In the genomic region with DNA sequence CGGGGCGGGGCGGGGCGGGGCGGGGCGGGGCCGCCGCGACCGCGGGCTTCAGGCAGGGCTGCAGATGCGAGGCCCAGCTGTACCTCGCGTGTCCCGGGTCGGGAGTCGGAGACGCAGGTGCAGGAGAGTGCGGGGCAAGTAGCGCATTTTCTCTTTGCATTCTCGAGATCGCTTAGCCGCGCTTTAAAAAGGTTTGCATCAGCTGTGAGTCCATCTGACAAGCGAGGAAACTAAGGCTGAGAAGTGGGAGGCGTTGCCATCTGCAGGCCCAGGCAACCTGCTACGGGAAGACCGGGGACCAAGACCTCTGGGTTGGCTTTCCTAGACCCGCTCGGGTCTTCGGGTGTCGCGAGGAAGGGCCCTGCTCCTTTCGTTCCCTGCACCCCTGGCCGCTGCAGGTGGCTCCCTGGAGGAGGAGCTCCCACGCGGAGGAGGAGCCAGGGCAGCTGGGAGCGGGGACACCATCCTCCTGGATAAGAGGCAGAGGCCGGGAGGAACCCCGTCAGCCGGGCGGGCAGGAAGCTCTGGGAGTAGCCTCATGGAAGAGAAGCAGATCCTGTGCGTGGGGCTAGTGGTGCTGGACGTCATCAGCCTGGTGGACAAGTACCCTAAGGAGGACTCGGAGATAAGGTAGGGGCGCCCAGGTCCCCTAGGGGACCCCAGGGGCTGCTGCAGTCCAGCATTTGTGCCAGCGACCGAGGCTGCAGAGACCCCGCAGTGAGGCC, we compare ENCODE assay signal across 8 cellular contexts. TPM values are rescaled to one million over a fixed set of nuclear protein-coding genes. Genes with fewer than 3 reads are reported as not detected.
DNase-seq lines count a peak whose midpoint lies in the region; ATAC-seq and TF ChIP-seq lines count a peak whose summit lies in the region.

TSS of gene KHK (plus strand) at position 51 of the 725 bp plus-strand sequence. CDS start at position 539, 488 bp downstream.

- H3K9me3 Mint-ChIP-seq in mesothelial cell of epicardium, result no peaks in the 10 kb centered on the region

- peak; percentile 8 for DNase-seq in stimulated activated CD4-positive, alpha-beta T cell treated with anti-CD3 and anti-CD28 coated beads, Interleukin-12 subunit alpha, Interleukin-12 subunit beta, amount 100 ng/mL, for 4 hours
- DNase-seq in stimulated activated CD4-positive, alpha-beta T cell treated with anti-CD3 and anti-CD28 coated beads, Interleukin-4, amount 100 ng/mL, for 4 hours, result no peak
- DNase-seq in PC-3 (peak; percentile 44), mesothelial cell of epicardium (ENCODE audit: low spot score in 2 of 2, unreplicated experiment in 2 of 2) (peak in 1 of 2 experiments; percentile 57), upper lobe of right lung (peak; percentile 85), activated gamma-delta T cell (lab: John Stamatoyannopoulos, UW) (no peak)

- BruUV-seq in PC-3 (replicated peaks; lab: Mats Ljungman, UMichigan), result TSS peak; percentile 63

- H3K27me3 ChIP-seq in PC-3 (ENCODE audit: low read length) (no peaks in the 10 kb centered on the region), upper lobe of right lung (no peaks in the 10 kb centered on the region)

- H3K4me1 ChIP-seq in PC-3 (ENCODE audit: insufficient read depth, low read length), result peaks cover 14% of the 10 kb centered on the region; the same call in 1 of the 2 replicates
- H3K4me1 ChIP-seq in upper lobe of right lung, result peaks cover 23% of the 10 kb centered on the region

- intact Hi-C loops in PC-3 (cut with micrococcal nuclease) (loop anchor here (1.0 kb wide), 1 partner anchor 55 kb away; the partner anchor contains the start of gene TMEM214), upper lobe of right lung (cut with DNase I) (loop anchor here (10.0 kb wide), 1 partner anchor 122 kb away; no protein-coding TSS in a partner anchor)

- peak within 1 kb of the TSS; percentile 86 for H3K4me3 ChIP-seq in PC-3 (ENCODE audit: low read length)
- H3K4me3 ChIP-seq in upper lobe of right lung, result peak within 1 kb of the TSS; percentile 74

- TF ChIP-seq CTCF in PC-3 (conservative IDR thresholded peaks at IDR 0.05; ENCODE audit: low read depth, low read length), result no peak
- TF ChIP-seq CTCF in mesothelial cell of epicardium (IDR thresholded peaks at IDR 0.05; ENCODE audit: unreplicated experiment), result peak; percentile 67
- TF ChIP-seq CTCF in upper lobe of right lung (IDR thresholded peaks at IDR 0.05), result no peak

- peak within 1 kb of the TSS; percentile 80 for H3K9ac ChIP-seq in PC-3 (ENCODE audit: low read length)

- H3K27me3 Mint-ChIP-seq in mesothelial cell of epicardium (ENCODE audit: low read depth), result peaks cover 18% of the 10 kb centered on the region

- H3K4me1 Mint-ChIP-seq in mesothelial cell of epicardium, result peaks cover 13% of the 10 kb centered on the region

- peak within 1 kb of the TSS; percentile 72 for H3K4me3 Mint-ChIP-seq in mesothelial cell of epicardium

- POLR2A ChIA-PET in PC-3 (lab: Charles Lee; ENCODE audit: unreplicated experiment), result interaction anchor here (0.6 to 0.7 kb wide), 2 partner anchors 123 to 217 kb away, joined by 3 to 8 read pairs; no protein-coding TSS in a partner anchor

- H3K4me2 ChIP-seq in PC-3 (ENCODE audit: low read length), result peak within 1 kb of the TSS; percentile 98

- no peaks in the 10 kb centered on the region for H4K20me1 ChIP-seq in PC-3 (ENCODE audit: low read length)

- H3F3A ChIP-seq in PC-3 (ENCODE audit: low read length, unreplicated experiment), result no peaks in the 10 kb centered on the region

- H3K27ac ChIP-seq in PC-3 (ENCODE audit: low read length) (no peak within 1 kb of the TSS; the same call in 1 of the 2 replicates), cingulate gyrus (ENCODE audit: low read depth, low read length) (peak within 1 kb of the TSS; percentile 75), upper lobe of right lung (peak within 1 kb of the TSS; percentile 95)

- no peaks in the 10 kb centered on the region for H3K36me3 Mint-ChIP-seq in mesothelial cell of epicardium

- peak; percentile 20 for ATAC-seq in HG02943 (IDR thresholded peaks at IDR 0.05; ENCODE audit: low read depth, unreplicated experiment)
- peak; percentile 47 for ATAC-seq in PC-3
- ATAC-seq in upper lobe of right lung, result peak; percentile 29

- no peaks in the 10 kb centered on the region for H3K36me3 ChIP-seq in PC-3 (ENCODE audit: low read depth, low read length)
- no peaks in the 10 kb centered on the region for H3K36me3 ChIP-seq in upper lobe of right lung

- no peaks in the 10 kb centered on the region for H3K9me2 ChIP-seq in PC-3 (replicated peaks; ENCODE audit: low read length)

- H3K9me3 ChIP-seq in PC-3 (ENCODE audit: low read length) (no peaks in the 10 kb centered on the region), upper lobe of right lung (no peaks in the 10 kb centered on the region)

- CTCF ChIA-PET in PC-3 (lab: Charles Lee), result interaction anchor here (0.5 to 1.3 kb wide), 3 partner anchors 105 to 206 kb away, joined by 4 to 6 read pairs (median 4); no protein-coding TSS in a partner anchor

- no peaks in the 10 kb centered on the region for H3K79me2 ChIP-seq in PC-3 (ENCODE audit: low read length)

- peak within 1 kb of the TSS; percentile 82 for H3K27ac Mint-ChIP-seq in mesothelial cell of epicardium

- H2AFZ ChIP-seq in PC-3 (ENCODE audit: low read length), result peak within 1 kb of the TSS; percentile 98

RNA-seq across cellular contexts. Expression of gene KHK, which starts in this region (rescaled TPM):
- total RNA-seq in PC-3 (2014; rRNA removed), result 10.6 and 11.0 TPM in 2 replicates
- total RNA-seq in mesothelial cell of epicardium, result 3.3 to 4.1 TPM (median 3.6 TPM) in 3 replicates
- total RNA-seq in upper lobe of right lung, result 4.9 TPM

Comparison
In these comparisons a context has a peak if more than half of its experiments do, and no peak if none do; other contexts are left out.
1. DNase-seq: peak in stimulated activated CD4-positive, alpha-beta T cell treated with anti-CD3 and anti-CD28 coated beads, Interleukin-12 subunit alpha, Interleukin-12 subunit beta, amount 100 ng/mL, for 4 hours (single experiment), PC-3 (single experiment) and upper lobe of right lung (single experiment); none in stimulated activated CD4-positive, alpha-beta T cell treated with anti-CD3 and anti-CD28 coated beads, Interleukin-4, amount 100 ng/mL, for 4 hours (0 of 2) and activated gamma-delta T cell (single experiment).
2. Peak in every context shown above with its lines, with median percentiles within 50 percentile points of each other: ATAC-seq.